ENCODE assay signal across 25 cellular contexts in genomic region chr14:89983375-89983774, GRCh38. TPM values are rescaled to one million over a fixed set of nuclear protein-coding genes. Genes with fewer than 3 reads are reported as not detected.
DNase-seq lines count a peak whose midpoint lies in the region; ATAC-seq and TF ChIP-seq lines count a peak whose summit lies in the region.
"Had no signal": no experiment of that assay in that cellular context is flagged by ENCODE, and none has a peak within 500 bp of the region (broad histone marks: within the 10 kb centered on the region; RNA-seq: fewer than 3 reads in every experiment).

No MANE protein-coding gene starts in this region.

- H3K9me3 ChIP-seq in psoas muscle = no peaks in the 10 kb centered on the region
- H3K9me3 ChIP-seq: BLaER1 treated with 17β-estradiol and CSF1 and Interleukin-3, amounts not matched to agents 10 nM and 100 nM; Caco-2; HAP-1; SK-N-SH had no signal

- intact Hi-C loops in psoas muscle (cut with DNase I) = no loop called here
- intact Hi-C loops in left ventricle myocardium superior (cut with micrococcal nuclease) = no loop called here

- ATAC-seq in activated CD8-positive, alpha-beta memory T cell treated with anti-CD3 and anti-CD28 coated beads, Interleukin-2, amount 10 ng/mL, durations not matched to agents 7 days and 5 days = no peak
- ATAC-seq in GM21576 (IDR thresholded peaks at IDR 0.05; ENCODE audit: unreplicated experiment) = peak; percentile 45
- ATAC-seq in HG03025 (IDR thresholded peaks at IDR 0.05; ENCODE audit: low FRiP score, unreplicated experiment) = peak; percentile 76
- ATAC-seq in psoas muscle = no peak
- ATAC-seq in left ventricle myocardium superior = no peak
- ATAC-seq: GM23338, Panc1 had no signal

- 89 to 94% (median 93%) methylated on average over 2 of the region's 2 CpGs for WGBS in psoas muscle, 3 donors

- H3K27ac Mint-ChIP-seq in activated CD8-positive, alpha-beta memory T cell treated with anti-CD3 and anti-CD28 coated beads, Interleukin-2, amount 10 ng/mL, durations not matched to agents 7 days and 5 days = peak overlapping the region; percentile 8
- H3K27ac Mint-ChIP-seq: GM23338 had no signal

- H3K27me3 Mint-ChIP-seq in activated CD8-positive, alpha-beta memory T cell treated with anti-CD3 and anti-CD28 coated beads, Interleukin-2, amount 10 ng/mL, durations not matched to agents 7 days and 5 days = no peaks in the 10 kb centered on the region
- H3K27me3 Mint-ChIP-seq: CD4-positive, alpha-beta memory T cell had no signal

- H3K4me1 Mint-ChIP-seq in activated CD8-positive, alpha-beta memory T cell treated with anti-CD3 and anti-CD28 coated beads, Interleukin-2, amount 10 ng/mL, durations not matched to agents 7 days and 5 days = no peaks in the 10 kb centered on the region
- H3K4me1 Mint-ChIP-seq: CD4-positive, alpha-beta memory T cell had no signal

- peaks cover 40% of the 10 kb centered on the region for H3K36me3 Mint-ChIP-seq in activated CD8-positive, alpha-beta memory T cell treated with anti-CD3 and anti-CD28 coated beads, Interleukin-2, amount 10 ng/mL, durations not matched to agents 7 days and 5 days

- H3K27me3 ChIP-seq in psoas muscle (ENCODE audit: insufficient read depth in 3 of 3, low read length in 2 of 3) = no peaks in the 10 kb centered on the region
- H3K27me3 ChIP-seq: BLaER1 treated with 17β-estradiol and CSF1 and Interleukin-3, amounts not matched to agents 10 nM and 100 nM had no signal

- H3K4me3 ChIP-seq in psoas muscle = no peak overlapping the region
- H3K4me3 ChIP-seq: BLaER1 treated with 17β-estradiol and CSF1 and Interleukin-3, amounts not matched to agents 10 nM and 100 nM; GM23338; HAP-1 had no signal

- no peak overlapping the region for H3K4me3 Mint-ChIP-seq in activated CD8-positive, alpha-beta memory T cell treated with anti-CD3 and anti-CD28 coated beads, Interleukin-2, amount 10 ng/mL, durations not matched to agents 7 days and 5 days
- H3K4me3 Mint-ChIP-seq: CD4-positive, alpha-beta memory T cell; GM23338 had no signal

- TF ChIP-seq CTCF in psoas muscle (IDR thresholded peaks at IDR 0.05) = no peak

- CTCF ChIA-PET in activated CD8-positive, alpha-beta memory T cell treated with anti-CD3 and anti-CD28 coated beads, Interleukin-2, amount 10 ng/mL, durations not matched to agents 7 days and 5 days (lab: Charles Lee) = interaction anchor here (2.5 kb wide), 1 partner anchor 10 kb away, joined by 20 read pairs; no protein-coding TSS in a partner anchor

- no peak for DNase-seq in activated CD8-positive, alpha-beta memory T cell treated with anti-CD3 and anti-CD28 coated beads, Interleukin-2, amount 10 ng/mL, durations not matched to agents 7 days and 5 days
- DNase-seq in activated CD8-positive, alpha-beta memory T cell treated with anti-CD3 and anti-CD28 coated beads for 24 hours = no peak
- DNase-seq in psoas muscle = no peak
- DNase-seq in 8988T = no peak
- no peak for DNase-seq in activated effector memory CD4-positive, alpha-beta T cell treated with Interleukin-2 at 50 U/mL for 16 hours
- DNase-seq in left ventricle myocardium superior = no peak
- DNase-seq: Caco-2; CD4-positive, alpha-beta memory T cell; DND-41; Karpas-422; NCI-H1694; NCI-H2081; NCI-H2171; NCI-H345; NCI-H524; NCI-H774; SIG-M5; SK-N-SH had no signal

- no peaks in the 10 kb centered on the region for H3K9me3 Mint-ChIP-seq in activated CD8-positive, alpha-beta memory T cell treated with anti-CD3 and anti-CD28 coated beads, Interleukin-2, amount 10 ng/mL, durations not matched to agents 7 days and 5 days (ENCODE audit: low read depth)
- H3K9me3 Mint-ChIP-seq: CD4-positive, alpha-beta memory T cell; GM23338 had no signal

- peaks cover 6 to 80% of the 10 kb centered on the region in 2 donors for H3K36me3 ChIP-seq in psoas muscle (ENCODE audit: insufficient read depth in 1 of 2, low read depth in 1 of 2)

- H3K4me1 ChIP-seq in psoas muscle = no peaks in the 10 kb centered on the region
- H3K4me1 ChIP-seq: BLaER1 treated with 17β-estradiol and CSF1 and Interleukin-3, amounts not matched to agents 10 nM and 100 nM; Caco-2 had no signal

- no peak overlapping the region for H3K27ac ChIP-seq in psoas muscle
- H3K27ac ChIP-seq: 22Rv1; BLaER1 treated with 17β-estradiol and CSF1 and Interleukin-3, amounts not matched to agents 10 nM and 100 nM had no signal

RNA-seq across cellular contexts. Expression of gene TDP1, which starts 27.6 kb away (rescaled TPM):
- 10 to 100 TPM; 83.8 to 90.3 TPM for total RNA-seq in activated CD8-positive, alpha-beta memory T cell treated with anti-CD3 and anti-CD28 coated beads, Interleukin-2, amount 10 ng/mL, durations not matched to agents 7 days and 5 days
- 1 to 10 TPM; 4.2 to 8.4 (median 4.4) TPM for total RNA-seq in psoas muscle
- 10 to 100 TPM in 1 of 3 donors, 1 to 10 TPM in 2; 1.7 to 13.1 (median 7.0) TPM for polyA plus RNA-seq in psoas muscle
- 4.8 TPM for total RNA-seq in left ventricle myocardium superior

RNA-seq across cellular contexts. Expression of gene EFCAB11, which starts 28.8 kb away (rescaled TPM):
- 10 to 100 TPM; 11.3 to 12.4 TPM for total RNA-seq in activated CD8-positive, alpha-beta memory T cell treated with anti-CD3 and anti-CD28 coated beads, Interleukin-2, amount 10 ng/mL, durations not matched to agents 7 days and 5 days
- total RNA-seq in psoas muscle (1 to 10 TPM in 3 of 4 donors, under 1 TPM in 1; 0.59 to 4.2 (median 1.5) TPM), left ventricle myocardium superior (3.6 TPM)
- polyA plus RNA-seq in psoas muscle = 1 to 10 TPM; 2.4 to 5.3 (median 2.5) TPM

Comparison
In these comparisons a context has a peak if more than half of its experiments do, and no peak if none do; other contexts are left out.
1. ATAC-seq: peak in GM21576 (single experiment) and HG03025 (single experiment); none in activated CD8-positive, alpha-beta memory T cell treated with anti-CD3 and anti-CD28 coated beads, Interleukin-2, amount 10 ng/mL, durations not matched to agents 7 days and 5 days (single experiment), psoas muscle (0 of 4) and left ventricle myocardium superior (single experiment).
2. RNA of gene TDP1, which starts 27.6 kb away (total RNA-seq): 83.8 to 90.3 TPM in activated CD8-positive, alpha-beta memory T cell treated with anti-CD3 and anti-CD28 coated beads, Interleukin-2, amount 10 ng/mL, durations not matched to agents 7 days and 5 days; 4.8 TPM in left ventricle myocardium superior (single experiment) and 4.2 to 8.4 TPM in psoas muscle; every median in the first group is over 4 times any median in the second.